1 cellular context compared by ENCODE assay signal in the genomic region with DNA sequence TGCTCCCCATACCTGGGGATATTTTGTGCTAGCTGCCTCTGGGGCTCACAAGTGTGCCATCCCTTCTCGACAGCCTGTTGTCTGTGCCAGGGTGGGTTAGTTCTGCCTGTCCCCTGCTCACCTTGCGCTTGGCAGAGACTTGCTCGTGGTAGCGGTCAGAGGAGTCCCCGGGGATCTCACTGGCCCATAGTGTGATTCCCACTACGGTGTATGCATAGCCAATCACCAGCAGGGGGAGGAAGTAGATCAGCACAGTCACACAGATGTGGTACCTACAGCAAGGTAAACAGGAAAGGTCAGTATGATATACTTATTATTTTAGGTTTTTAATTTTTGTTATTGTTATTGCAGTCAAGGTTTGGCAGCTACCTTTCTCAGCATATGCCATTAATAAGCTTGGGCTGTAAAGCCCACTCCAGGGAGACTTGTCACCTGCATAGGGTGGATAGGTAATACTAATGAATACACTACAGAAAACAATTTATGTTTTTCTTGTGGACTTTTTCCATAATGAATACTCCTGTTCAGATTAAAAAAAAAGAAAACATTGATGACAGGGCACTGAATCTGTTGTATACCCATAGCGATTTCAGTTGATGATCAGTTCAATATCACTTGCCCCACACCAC.
TF ChIP-seq lines count a peak whose summit lies in the region.

No MANE protein-coding gene starts in this region.

TF ChIP-seq in HepG2, 621 proteins besides CTCF, POLR2A, EP300 and RAD21 (continued from another document):
- TF ChIP-seq ZNF780A (CRISPR knock-in tag; IDR thresholded peaks at IDR 0.05) (no peak), GATAD2A (CRISPR knock-in tag; IDR thresholded peaks at IDR 0.05) (no peak), TGIF2 (CRISPR knock-in tag; IDR thresholded peaks at IDR 0.05) (peak; percentile 57; the same call in 1 of the 2 replicates), ZNF607 (CRISPR knock-in tag; IDR thresholded peaks at IDR 0.05; ENCODE audit: borderline replicate concordance) (0 out of 2 replicates have a peak, but pooled peaks have one; percentile 45), NFE2L1 (CRISPR knock-in tag; IDR thresholded peaks at IDR 0.05; ENCODE audit: borderline replicate concordance) (no peak), KAT8 (CRISPR knock-in tag; IDR thresholded peaks at IDR 0.05) (no peak), NR2F6 (IDR thresholded peaks at IDR 0.05) (no peak), NR2F6 (CRISPR knock-in tag; IDR thresholded peaks at IDR 0.05) (0 out of 2 replicates have a peak, but pooled peaks have one; percentile 36), FOSL2 (CRISPR knock-in tag; IDR thresholded peaks at IDR 0.05) (peak; percentile 31; the same call in 1 of the 2 replicates), ZSCAN9 (CRISPR knock-in tag; IDR thresholded peaks at IDR 0.05; ENCODE audit: borderline replicate concordance) (no peak), PAF1 (CRISPR knock-in tag; IDR thresholded peaks at IDR 0.05) (no peak), DMAP1 (CRISPR knock-in tag; IDR thresholded peaks at IDR 0.05) (no peak), TARDBP (CRISPR knock-in tag; IDR thresholded peaks at IDR 0.05) (0 out of 2 replicates have a peak, but pooled peaks have one; percentile 21), ZNF605 (CRISPR knock-in tag; IDR thresholded peaks at IDR 0.05) (no peak), ZNF501 (CRISPR knock-in tag; IDR thresholded peaks at IDR 0.05) (no peak), NFATC3 (CRISPR knock-in tag; IDR thresholded peaks at IDR 0.05) (no peak), SMC3 (IDR thresholded peaks at IDR 0.05; ENCODE audit: low read length) (peak; percentile 84), FOXA1 (IDR thresholded peaks at IDR 0.05) (no peak), FOXA1 (CRISPR knock-in tag; IDR thresholded peaks at IDR 0.05) (peak; percentile 62), ISX (CRISPR knock-in tag; conservative IDR thresholded peaks at IDR 0.05) (no peak), TEAD3 (CRISPR knock-in tag; optimal IDR thresholded peaks at IDR 0.05; ENCODE audit: borderline replicate concordance) (peak; percentile 36), ZNF138 (CRISPR knock-in tag; IDR thresholded peaks at IDR 0.05; ENCODE audit: low read depth) (no peak), XRCC5 (optimal IDR thresholded peaks at IDR 0.05; ENCODE audit: low read length) (peak; percentile 65), ZNF816 (CRISPR knock-in tag; IDR thresholded peaks at IDR 0.05; ENCODE audit: borderline replicate concordance) (no peak), FOXA3 (CRISPR knock-in tag; IDR thresholded peaks at IDR 0.05) (peak; percentile 58; the same call in 1 of the 2 replicates), ELF3 (CRISPR knock-in tag; IDR thresholded peaks at IDR 0.05) (0 out of 2 replicates have a peak, but pooled peaks have one; percentile 31), MTA3 (CRISPR knock-in tag; IDR thresholded peaks at IDR 0.05) (no peak), ZFP41 (CRISPR knock-in tag; IDR thresholded peaks at IDR 0.05; ENCODE audit: borderline replicate concordance) (no peak), CEBPB (IDR thresholded peaks at IDR 0.05; ENCODE audit: borderline replicate concordance, low read depth, low read length) (no peak), MLLT10 (CRISPR knock-in tag; IDR thresholded peaks at IDR 0.05) (no peak)
- TF ChIP-seq, protein P1, sequence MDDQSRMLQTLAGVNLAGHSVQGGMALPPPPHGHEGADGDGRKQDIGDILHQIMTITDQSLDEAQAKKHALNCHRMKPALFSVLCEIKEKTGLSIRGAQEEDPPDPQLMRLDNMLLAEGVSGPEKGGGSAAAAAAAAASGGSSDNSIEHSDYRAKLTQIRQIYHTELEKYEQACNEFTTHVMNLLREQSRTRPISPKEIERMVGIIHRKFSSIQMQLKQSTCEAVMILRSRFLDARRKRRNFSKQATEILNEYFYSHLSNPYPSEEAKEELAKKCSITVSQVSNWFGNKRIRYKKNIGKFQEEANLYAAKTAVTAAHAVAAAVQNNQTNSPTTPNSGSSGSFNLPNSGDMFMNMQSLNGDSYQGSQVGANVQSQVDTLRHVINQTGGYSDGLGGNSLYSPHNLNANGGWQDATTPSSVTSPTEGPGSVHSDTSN (CRISPR knock-in tag; IDR thresholded peaks at IDR 0.05; ENCODE audit: borderline replicate concordance) = no peak
- TF ChIP-seq, protein P2, sequence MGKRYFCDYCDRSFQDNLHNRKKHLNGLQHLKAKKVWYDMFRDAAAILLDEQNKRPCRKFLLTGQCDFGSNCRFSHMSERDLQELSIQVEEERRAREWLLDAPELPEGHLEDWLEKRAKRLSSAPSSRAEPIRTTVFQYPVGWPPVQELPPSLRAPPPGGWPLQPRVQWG (CRISPR knock-in tag; IDR thresholded peaks at IDR 0.05; ENCODE audit: borderline replicate concordance, low read depth) = no peak
- TF ChIP-seq, protein P3, sequence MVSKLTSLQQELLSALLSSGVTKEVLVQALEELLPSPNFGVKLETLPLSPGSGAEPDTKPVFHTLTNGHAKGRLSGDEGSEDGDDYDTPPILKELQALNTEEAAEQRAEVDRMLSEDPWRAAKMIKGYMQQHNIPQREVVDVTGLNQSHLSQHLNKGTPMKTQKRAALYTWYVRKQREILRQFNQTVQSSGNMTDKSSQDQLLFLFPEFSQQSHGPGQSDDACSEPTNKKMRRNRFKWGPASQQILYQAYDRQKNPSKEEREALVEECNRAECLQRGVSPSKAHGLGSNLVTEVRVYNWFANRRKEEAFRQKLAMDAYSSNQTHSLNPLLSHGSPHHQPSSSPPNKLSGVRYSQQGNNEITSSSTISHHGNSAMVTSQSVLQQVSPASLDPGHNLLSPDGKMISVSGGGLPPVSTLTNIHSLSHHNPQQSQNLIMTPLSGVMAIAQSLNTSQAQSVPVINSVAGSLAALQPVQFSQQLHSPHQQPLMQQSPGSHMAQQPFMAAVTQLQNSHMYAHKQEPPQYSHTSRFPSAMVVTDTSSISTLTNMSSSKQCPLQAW (CRISPR knock-in tag; IDR thresholded peaks at IDR 0.05) = 0 out of 2 replicates have a peak, but pooled peaks have one; percentile 52
- TF ChIP-seq, protein P4, sequence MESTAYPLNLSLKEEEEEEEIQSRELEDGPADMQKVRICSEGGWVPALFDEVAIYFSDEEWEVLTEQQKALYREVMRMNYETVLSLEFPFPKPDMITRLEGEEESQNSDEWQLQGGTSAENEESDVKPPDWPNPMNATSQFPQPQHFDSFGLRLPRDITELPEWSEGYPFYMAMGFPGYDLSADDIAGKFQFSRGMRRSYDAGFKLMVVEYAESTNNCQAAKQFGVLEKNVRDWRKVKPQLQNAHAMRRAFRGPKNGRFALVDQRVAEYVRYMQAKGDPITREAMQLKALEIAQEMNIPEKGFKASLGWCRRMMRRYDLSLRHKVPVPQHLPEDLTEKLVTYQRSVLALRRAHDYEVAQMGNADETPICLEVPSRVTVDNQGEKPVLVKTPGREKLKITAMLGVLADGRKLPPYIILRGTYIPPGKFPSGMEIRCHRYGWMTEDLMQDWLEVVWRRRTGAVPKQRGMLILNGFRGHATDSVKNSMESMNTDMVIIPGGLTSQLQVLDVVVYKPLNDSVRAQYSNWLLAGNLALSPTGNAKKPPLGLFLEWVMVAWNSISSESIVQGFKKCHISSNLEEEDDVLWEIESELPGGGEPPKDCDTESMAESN (CRISPR knock-in tag; conservative IDR thresholded peaks at IDR 0.05) = no peak
- TF ChIP-seq, protein P5, sequence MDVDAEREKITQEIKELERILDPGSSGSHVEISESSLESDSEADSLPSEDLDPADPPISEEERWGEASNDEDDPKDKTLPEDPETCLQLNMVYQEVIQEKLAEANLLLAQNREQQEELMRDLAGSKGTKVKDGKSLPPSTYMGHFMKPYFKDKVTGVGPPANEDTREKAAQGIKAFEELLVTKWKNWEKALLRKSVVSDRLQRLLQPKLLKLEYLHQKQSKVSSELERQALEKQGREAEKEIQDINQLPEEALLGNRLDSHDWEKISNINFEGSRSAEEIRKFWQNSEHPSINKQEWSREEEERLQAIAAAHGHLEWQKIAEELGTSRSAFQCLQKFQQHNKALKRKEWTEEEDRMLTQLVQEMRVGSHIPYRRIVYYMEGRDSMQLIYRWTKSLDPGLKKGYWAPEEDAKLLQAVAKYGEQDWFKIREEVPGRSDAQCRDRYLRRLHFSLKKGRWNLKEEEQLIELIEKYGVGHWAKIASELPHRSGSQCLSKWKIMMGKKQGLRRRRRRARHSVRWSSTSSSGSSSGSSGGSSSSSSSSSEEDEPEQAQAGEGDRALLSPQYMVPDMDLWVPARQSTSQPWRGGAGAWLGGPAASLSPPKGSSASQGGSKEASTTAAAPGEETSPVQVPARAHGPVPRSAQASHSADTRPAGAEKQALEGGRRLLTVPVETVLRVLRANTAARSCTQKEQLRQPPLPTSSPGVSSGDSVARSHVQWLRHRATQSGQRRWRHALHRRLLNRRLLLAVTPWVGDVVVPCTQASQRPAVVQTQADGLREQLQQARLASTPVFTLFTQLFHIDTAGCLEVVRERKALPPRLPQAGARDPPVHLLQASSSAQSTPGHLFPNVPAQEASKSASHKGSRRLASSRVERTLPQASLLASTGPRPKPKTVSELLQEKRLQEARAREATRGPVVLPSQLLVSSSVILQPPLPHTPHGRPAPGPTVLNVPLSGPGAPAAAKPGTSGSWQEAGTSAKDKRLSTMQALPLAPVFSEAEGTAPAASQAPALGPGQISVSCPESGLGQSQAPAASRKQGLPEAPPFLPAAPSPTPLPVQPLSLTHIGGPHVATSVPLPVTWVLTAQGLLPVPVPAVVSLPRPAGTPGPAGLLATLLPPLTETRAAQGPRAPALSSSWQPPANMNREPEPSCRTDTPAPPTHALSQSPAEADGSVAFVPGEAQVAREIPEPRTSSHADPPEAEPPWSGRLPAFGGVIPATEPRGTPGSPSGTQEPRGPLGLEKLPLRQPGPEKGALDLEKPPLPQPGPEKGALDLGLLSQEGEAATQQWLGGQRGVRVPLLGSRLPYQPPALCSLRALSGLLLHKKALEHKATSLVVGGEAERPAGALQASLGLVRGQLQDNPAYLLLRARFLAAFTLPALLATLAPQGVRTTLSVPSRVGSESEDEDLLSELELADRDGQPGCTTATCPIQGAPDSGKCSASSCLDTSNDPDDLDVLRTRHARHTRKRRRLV (CRISPR knock-in tag; IDR thresholded peaks at IDR 0.05) = no peak
- TF ChIP-seq, protein P6, sequence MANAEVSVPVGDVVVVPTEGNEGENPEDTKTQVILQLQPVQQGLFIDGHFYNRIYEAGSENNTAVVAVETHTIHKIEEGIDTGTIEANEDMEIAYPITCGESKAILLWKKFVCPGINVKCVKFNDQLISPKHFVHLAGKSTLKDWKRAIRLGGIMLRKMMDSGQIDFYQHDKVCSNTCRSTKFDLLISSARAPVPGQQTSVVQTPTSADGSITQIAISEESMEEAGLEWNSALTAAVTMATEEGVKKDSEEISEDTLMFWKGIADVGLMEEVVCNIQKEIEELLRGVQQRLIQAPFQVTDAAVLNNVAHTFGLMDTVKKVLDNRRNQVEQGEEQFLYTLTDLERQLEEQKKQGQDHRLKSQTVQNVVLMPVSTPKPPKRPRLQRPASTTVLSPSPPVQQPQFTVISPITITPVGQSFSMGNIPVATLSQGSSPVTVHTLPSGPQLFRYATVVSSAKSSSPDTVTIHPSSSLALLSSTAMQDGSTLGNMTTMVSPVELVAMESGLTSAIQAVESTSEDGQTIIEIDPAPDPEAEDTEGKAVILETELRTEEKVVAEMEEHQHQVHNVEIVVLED (CRISPR knock-in tag; IDR thresholded peaks at IDR 0.05; ENCODE audit: borderline replicate concordance) = no peak
- TF ChIP-seq, protein P7, sequence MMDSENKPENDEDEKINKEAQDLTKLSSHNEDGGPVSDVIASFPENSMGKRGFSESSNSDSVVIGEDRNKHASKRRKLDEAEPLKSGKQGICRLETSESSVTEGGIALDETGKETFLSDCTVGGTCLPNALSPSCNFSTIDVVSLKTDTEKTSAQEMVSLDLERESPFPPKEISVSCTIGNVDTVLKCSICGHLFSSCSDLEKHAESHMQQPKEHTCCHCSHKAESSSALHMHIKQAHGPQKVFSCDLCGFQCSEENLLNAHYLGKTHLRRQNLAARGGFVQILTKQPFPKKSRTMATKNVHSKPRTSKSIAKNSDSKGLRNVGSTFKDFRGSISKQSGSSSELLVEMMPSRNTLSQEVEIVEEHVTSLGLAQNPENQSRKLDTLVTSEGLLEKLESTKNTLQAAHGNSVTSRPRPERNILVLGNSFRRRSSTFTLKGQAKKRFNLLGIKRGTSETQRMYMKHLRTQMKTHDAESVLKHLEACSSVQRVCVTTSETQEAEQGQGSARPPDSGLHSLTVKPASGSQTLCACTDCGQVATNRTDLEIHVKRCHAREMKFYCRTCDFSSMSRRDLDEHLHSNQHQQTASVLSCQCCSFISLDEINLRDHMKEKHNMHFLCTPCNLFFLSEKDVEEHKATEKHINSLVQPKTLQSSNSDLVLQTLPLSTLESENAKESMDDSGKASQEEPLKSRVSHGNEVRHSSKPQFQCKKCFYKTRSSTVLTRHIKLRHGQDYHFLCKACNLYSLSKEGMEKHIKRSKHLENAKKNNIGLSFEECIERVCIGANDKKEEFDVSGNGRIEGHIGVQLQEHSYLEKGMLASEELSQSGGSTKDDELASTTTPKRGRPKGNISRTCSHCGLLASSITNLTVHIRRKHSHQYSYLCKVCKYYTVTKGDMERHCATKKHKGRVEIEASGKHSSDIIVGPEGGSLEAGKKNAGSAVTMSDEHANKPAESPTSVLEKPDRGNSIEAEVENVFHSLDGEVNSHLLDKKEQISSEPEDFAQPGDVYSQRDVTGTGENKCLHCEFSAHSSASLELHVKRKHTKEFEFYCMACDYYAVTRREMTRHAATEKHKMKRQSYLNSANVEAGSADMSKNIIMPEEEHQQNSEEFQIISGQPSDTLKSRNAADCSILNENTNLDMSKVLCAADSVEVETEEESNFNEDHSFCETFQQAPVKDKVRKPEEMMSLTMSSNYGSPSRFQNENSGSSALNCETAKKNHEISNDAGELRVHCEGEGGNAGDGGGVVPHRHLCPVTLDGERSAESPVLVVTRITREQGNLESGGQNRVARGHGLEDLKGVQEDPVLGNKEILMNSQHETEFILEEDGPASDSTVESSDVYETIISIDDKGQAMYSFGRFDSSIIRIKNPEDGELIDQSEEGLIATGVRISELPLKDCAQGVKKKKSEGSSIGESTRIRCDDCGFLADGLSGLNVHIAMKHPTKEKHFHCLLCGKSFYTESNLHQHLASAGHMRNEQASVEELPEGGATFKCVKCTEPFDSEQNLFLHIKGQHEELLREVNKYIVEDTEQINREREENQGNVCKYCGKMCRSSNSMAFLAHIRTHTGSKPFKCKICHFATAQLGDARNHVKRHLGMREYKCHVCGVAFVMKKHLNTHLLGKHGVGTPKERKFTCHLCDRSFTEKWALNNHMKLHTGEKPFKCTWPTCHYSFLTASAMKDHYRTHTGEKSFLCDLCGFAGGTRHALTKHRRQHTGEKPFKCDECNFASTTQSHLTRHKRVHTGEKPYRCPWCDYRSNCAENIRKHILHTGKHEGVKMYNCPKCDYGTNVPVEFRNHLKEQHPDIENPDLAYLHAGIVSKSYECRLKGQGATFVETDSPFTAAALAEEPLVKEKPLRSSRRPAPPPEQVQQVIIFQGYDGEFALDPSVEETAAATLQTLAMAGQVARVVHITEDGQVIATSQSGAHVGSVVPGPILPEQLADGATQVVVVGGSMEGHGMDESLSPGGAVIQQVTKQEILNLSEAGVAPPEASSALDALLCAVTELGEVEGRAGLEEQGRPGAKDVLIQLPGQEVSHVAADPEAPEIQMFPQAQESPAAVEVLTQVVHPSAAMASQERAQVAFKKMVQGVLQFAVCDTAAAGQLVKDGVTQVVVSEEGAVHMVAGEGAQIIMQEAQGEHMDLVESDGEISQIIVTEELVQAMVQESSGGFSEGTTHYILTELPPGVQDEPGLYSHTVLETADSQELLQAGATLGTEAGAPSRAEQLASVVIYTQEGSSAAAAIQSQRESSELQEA (CRISPR knock-in tag; IDR thresholded peaks at IDR 0.05; ENCODE audit: not compliant biosample characterization) = no peak
